Comparison of ENCODE assay signal across 1 cellular context in the genomic region with DNA sequence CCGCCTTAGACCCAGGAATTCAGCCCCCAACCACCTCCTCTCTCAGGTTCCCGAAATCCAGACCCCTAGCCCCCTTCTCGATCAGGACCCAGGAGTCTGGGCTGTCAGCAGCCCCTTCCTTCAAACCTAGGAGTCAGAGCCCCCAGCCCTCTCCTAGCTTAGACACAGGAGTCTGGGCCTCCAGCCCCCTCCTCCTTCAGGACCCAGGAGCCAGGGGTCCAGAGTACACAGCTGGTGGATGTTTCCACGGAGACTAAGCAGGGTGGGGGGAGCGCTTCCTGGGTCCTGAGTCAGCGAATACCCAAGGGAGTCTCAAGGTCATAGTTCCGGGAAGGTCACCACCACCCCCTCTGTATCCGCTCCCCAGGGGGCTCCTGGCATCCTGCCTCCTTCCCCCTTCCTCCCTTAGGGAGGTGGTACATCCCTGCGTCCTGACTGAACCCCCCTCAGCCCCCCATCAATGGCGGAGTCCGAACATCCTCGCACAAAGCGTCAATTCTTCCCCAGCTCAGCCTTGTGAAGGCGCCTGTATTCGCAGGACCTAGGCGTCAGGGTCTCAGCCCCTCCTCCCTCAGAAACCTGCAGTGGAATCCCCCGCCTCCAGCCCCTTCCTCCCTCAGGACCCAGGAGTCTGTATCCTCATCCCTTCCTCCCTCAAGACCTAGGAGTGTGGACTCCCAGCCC.
TF ChIP-seq lines count a peak whose summit lies in the region.

No MANE protein-coding gene starts in this region.

TF ChIP-seq in GM12878, 131 proteins besides CTCF, POLR2A, EP300 and RAD21:
- TF ChIP-seq ATF7 (IDR thresholded peaks at IDR 0.05; ENCODE audit: low read depth), result peak; percentile 43; the same call in 1 of the 2 replicates
- peak; percentile 50; the same call in 1 of the 2 replicates for TF ChIP-seq JUND (IDR thresholded peaks at IDR 0.05; ENCODE audit: low read depth, low read length)
- peak; percentile 84 for TF ChIP-seq FOXK2 (IDR thresholded peaks at IDR 0.05)
- TF ChIP-seq MEF2B (IDR thresholded peaks at IDR 0.05; ENCODE audit: partially characterized antibody, poor library complexity, severe bottlenecking), result peak; percentile 25
- no peak for TF ChIP-seq SPI1 (IDR thresholded peaks at IDR 0.05; ENCODE audit: borderline replicate concordance, insufficient read depth, low read depth, low read length)
- TF ChIP-seq TAF1 (IDR thresholded peaks at IDR 0.05; ENCODE audit: borderline replicate concordance, low read depth, low read length), result no peak
- peak in 1 of 2 experiments; percentile 27; a peak in 1 of 4 replicates for TF ChIP-seq BHLHE40 (IDR thresholded peaks at IDR 0.05; ENCODE audit: borderline replicate concordance in 1 of 2, low read depth in 2 of 2, low read length in 1 of 2)
- 0 out of 2 replicates have a peak, but pooled peaks have one; percentile 21 for TF ChIP-seq ESRRA (IDR thresholded peaks at IDR 0.05; ENCODE audit: low read length)
- no peak for TF ChIP-seq ZBTB33 (IDR thresholded peaks at IDR 0.05)
- TF ChIP-seq CREM (IDR thresholded peaks at IDR 0.05; ENCODE audit: low read depth), result no peak
- TF ChIP-seq CEBPB (IDR thresholded peaks at IDR 0.05; ENCODE audit: borderline replicate concordance in 1 of 2, low read depth in 2 of 2, low read length in 2 of 2), result no peak
- TF ChIP-seq ATF2 (IDR thresholded peaks at IDR 0.05; ENCODE audit: low read length), result no peak
- TF ChIP-seq, protein P1, sequence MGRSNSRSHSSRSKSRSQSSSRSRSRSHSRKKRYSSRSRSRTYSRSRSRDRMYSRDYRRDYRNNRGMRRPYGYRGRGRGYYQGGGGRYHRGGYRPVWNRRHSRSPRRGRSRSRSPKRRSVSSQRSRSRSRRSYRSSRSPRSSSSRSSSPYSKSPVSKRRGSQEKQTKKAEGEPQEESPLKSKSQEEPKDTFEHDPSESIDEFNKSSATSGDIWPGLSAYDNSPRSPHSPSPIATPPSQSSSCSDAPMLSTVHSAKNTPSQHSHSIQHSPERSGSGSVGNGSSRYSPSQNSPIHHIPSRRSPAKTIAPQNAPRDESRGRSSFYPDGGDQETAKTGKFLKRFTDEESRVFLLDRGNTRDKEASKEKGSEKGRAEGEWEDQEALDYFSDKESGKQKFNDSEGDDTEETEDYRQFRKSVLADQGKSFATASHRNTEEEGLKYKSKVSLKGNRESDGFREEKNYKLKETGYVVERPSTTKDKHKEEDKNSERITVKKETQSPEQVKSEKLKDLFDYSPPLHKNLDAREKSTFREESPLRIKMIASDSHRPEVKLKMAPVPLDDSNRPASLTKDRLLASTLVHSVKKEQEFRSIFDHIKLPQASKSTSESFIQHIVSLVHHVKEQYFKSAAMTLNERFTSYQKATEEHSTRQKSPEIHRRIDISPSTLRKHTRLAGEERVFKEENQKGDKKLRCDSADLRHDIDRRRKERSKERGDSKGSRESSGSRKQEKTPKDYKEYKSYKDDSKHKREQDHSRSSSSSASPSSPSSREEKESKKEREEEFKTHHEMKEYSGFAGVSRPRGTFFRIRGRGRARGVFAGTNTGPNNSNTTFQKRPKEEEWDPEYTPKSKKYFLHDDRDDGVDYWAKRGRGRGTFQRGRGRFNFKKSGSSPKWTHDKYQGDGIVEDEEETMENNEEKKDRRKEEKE (IDR thresholded peaks at IDR 0.05), result peak; percentile 66; the same call in 1 of the 2 replicates
